ENCODE assay signal across 8 cellular contexts in genomic region chr17:35809855-35810461, GRCh38. TPM values are rescaled to one million over a fixed set of nuclear protein-coding genes. Genes with fewer than 3 reads are reported as not detected.
DNase-seq lines count a peak whose midpoint lies in the region; ATAC-seq and TF ChIP-seq lines count a peak whose summit lies in the region.

No MANE protein-coding gene starts in this region.

- H3K9ac ChIP-seq in stomach smooth muscle (ENCODE audit: low read length in 2 of 2) = peak overlapping the region; percentile 87 to 94

- H3K27me3 Mint-ChIP-seq in activated naive CD8-positive, alpha-beta T cell = no peaks in the 10 kb centered on the region
- H3K27me3 Mint-ChIP-seq in immature natural killer cell (ENCODE audit: low read depth in 3 of 3) = peaks cover 5 to 19% (median 14%) of the 10 kb centered on the region in 3 donors

- H3K36me3 Mint-ChIP-seq in activated naive CD8-positive, alpha-beta T cell = peaks cover 2% of the 10 kb centered on the region
- H3K36me3 Mint-ChIP-seq in immature natural killer cell = no peaks in the 10 kb centered on the region

- no peaks in the 10 kb centered on the region for H3K9me3 Mint-ChIP-seq in activated naive CD8-positive, alpha-beta T cell (ENCODE audit: low read depth)
- H3K9me3 Mint-ChIP-seq in immature natural killer cell = no peaks in the 10 kb centered on the region

- H3K4me1 ChIP-seq in HEK293 (ENCODE audit: control insufficient read depth, insufficient read depth, low read length) (peaks cover 15% of the 10 kb centered on the region), stomach smooth muscle (ENCODE audit: control insufficient read depth, insufficient read depth, low read length) (peaks cover 28% of the 10 kb centered on the region)

- peak overlapping the region; percentile 97 for H3K4me3 Mint-ChIP-seq in activated naive CD8-positive, alpha-beta T cell
- H3K4me3 Mint-ChIP-seq in immature natural killer cell = peak overlapping the region; percentile 96 to 100 (median 97)

- H3K27me3 ChIP-seq in AG04450 (ENCODE audit: control insufficient read depth, insufficient read depth, low read length) = no peaks in the 10 kb centered on the region
- no peaks in the 10 kb centered on the region for H3K27me3 ChIP-seq in stomach smooth muscle (ENCODE audit: control insufficient read depth in 1 of 2, insufficient read depth in 2 of 2, low read length in 2 of 2)

- H3K4me3 ChIP-seq in AG04450 (ENCODE audit: low read depth, low read length) = peak overlapping the region; percentile 99
- H3K4me3 ChIP-seq in HEK293 (ENCODE audit: low read depth, low read length) = peak overlapping the region; percentile 98
- H3K4me3 ChIP-seq in stomach smooth muscle (ENCODE audit: low read length in 2 of 2) = peak overlapping the region; percentile 89 to 95

- peaks cover 27% of the 10 kb centered on the region in 2 experiments for H3K36me3 ChIP-seq in HEK293 (ENCODE audit: control insufficient read depth in 2 of 2, insufficient read depth in 1 of 2, low read length in 2 of 2)
- no peaks in the 10 kb centered on the region for H3K36me3 ChIP-seq in stomach smooth muscle (ENCODE audit: control insufficient read depth in 2 of 2, insufficient read depth in 2 of 2, low read length in 2 of 2)

- peak overlapping the region; percentile 99 for H3K27ac Mint-ChIP-seq in activated naive CD8-positive, alpha-beta T cell
- peak overlapping the region; percentile 93 to 99 (median 99) for H3K27ac Mint-ChIP-seq in immature natural killer cell

- H3K27ac ChIP-seq in AG04450 (ENCODE audit: low read depth, low read length) (peak overlapping the region; percentile 91), HEK293 (ENCODE audit: extremely low read depth, low read depth, low read length) (peak overlapping the region; percentile 96), stomach smooth muscle (ENCODE audit: low read length) (peak overlapping the region; percentile 91)

- CTCF ChIA-PET in AG04450 (lab: Charles Lee) (interaction anchor here (1.0 to 9.6 kb wide), 8 partner anchors 10 to 196 kb away, joined by 3 to 478 read pairs (median 12); partner anchors contain the start of gene C17orf50), HEK293 (lab: Yijun Ruan, JAX) (interaction anchor here (0.7 to 5.8 kb wide), 7 partner anchors 9 to 63 kb away, joined by 3 to 118 read pairs (median 4); no protein-coding TSS in a partner anchor)

- POLR2A ChIA-PET in AG04450 (lab: Yijun Ruan, JAX) = interaction anchor here (0.6 to 1.8 kb wide), 7 partner anchors 9 to 791 kb away, joined by 3 to 13 read pairs (median 4); partner anchors contain the start of gene MRM1
- POLR2A ChIA-PET in HEK293 (lab: Yijun Ruan, JAX) = interaction anchor here (0.7 to 3.2 kb wide), 17 partner anchors 9 to 437 kb away, joined by 3 to 85 read pairs (median 8); partner anchors contain the start of genes MMP28, RDM1 and SLFN11

- no peak for TF ChIP-seq CTCF in AG04450 (IDR thresholded peaks at IDR 0.05; ENCODE audit: low read depth, low read length)
- no peak for TF ChIP-seq CTCF in HEK293 (tag by site-specific recombination; IDR thresholded peaks at IDR 0.05)

- DNase-seq in AG04450 (ENCODE audit: low read depth, low spot score) = no peak
- no peak for DNase-seq in immature natural killer cell
- no peak for DNase-seq in HPDE6-E6E7 (ENCODE audit: extremely low spot score)

- H3K4me1 Mint-ChIP-seq in activated naive CD8-positive, alpha-beta T cell (ENCODE audit: low read depth) = peaks cover 61% of the 10 kb centered on the region
- H3K4me1 Mint-ChIP-seq in immature natural killer cell = peaks cover 51 to 68% of the 10 kb centered on the region in 2 donors

- no peak for ATAC-seq in HG03196 (IDR thresholded peaks at IDR 0.05; ENCODE audit: unreplicated experiment)
- no peak for ATAC-seq in GM18868 (IDR thresholded peaks at IDR 0.05; ENCODE audit: unreplicated experiment)

- H3K9me3 ChIP-seq in AG04450 (ENCODE audit: control insufficient read depth, insufficient read depth, low read length) (no peaks in the 10 kb centered on the region; the same call in 1 of the 2 replicates), HEK293 (ENCODE audit: control insufficient read depth, insufficient read depth, low read depth, low read length) (no peaks in the 10 kb centered on the region), stomach smooth muscle (ENCODE audit: control insufficient read depth in 2 of 2, low read length in 2 of 2) (no peaks in the 10 kb centered on the region)

TF ChIP-seq in HEK293, 187 proteins besides CTCF, POLR2A, EP300 and RAD21:
- TF ChIP-seq KLF10 (tag by site-specific recombination; IDR thresholded peaks at IDR 0.05) (no peak), ZBTB11 (tag by site-specific recombination; conservative IDR thresholded peaks at IDR 0.05; ENCODE audit: low read depth) (0 out of 2 replicates have a peak, but pooled peaks have one; percentile 6), PRDM10 (tag by site-specific recombination; IDR thresholded peaks at IDR 0.05) (peak; percentile 68), SCRT2 (tag by site-specific recombination; IDR thresholded peaks at IDR 0.05) (peak; percentile 97), ZNF174 (tag by site-specific recombination; IDR thresholded peaks at IDR 0.05) (no peak), RBAK (tag by site-specific recombination; IDR thresholded peaks at IDR 0.05) (no peak), SCRT1 (tag by site-specific recombination; IDR thresholded peaks at IDR 0.05; ENCODE audit: borderline replicate concordance) (0 out of 2 replicates have a peak, but pooled peaks have one; percentile 31), GFI1B (tag by site-specific recombination; IDR thresholded peaks at IDR 0.05) (0 out of 2 replicates have a peak, but pooled peaks have one; percentile 1), ZXDB (tag by site-specific recombination; IDR thresholded peaks at IDR 0.05) (no peak)
TF ChIP-seq in HEK293: peak in this region for 5.

RNA-seq across cellular contexts. Expression of gene TAF15, which starts 0.7 kb away (rescaled TPM):
- 51.6 and 66.1 TPM in 2 replicates for polyA plus RNA-seq in AG04450 (2011; rRNA removed)
- polyA minus RNA-seq in AG04450 (2011; rRNA and poly(A)+ RNA removed) = 45.4 and 74.0 TPM in 2 replicates
- polyA plus RNA-seq in immature natural killer cell = 10 to 100 TPM in 2 of 3 donors, 1 to 10 TPM in 1; 9.4 to 35.5 (median 10.3) TPM

RNA-seq across cellular contexts. Expression of gene MMP28, which starts 14.5 kb away (rescaled TPM):
- polyA plus RNA-seq in AG04450 (2011; rRNA removed) (0.15 and 0.17 TPM in 2 replicates), immature natural killer cell (not detected)
- polyA minus RNA-seq in AG04450 (2011; rRNA and poly(A)+ RNA removed) = 0.70 TPM in 1 of 2 replicates, not detected in the other

RNA-seq across cellular contexts. Expression of gene C17orf50, which starts 49.3 kb away (rescaled TPM):
- not detected in 2 replicates for polyA plus RNA-seq in AG04450 (2011; rRNA removed)
- polyA minus RNA-seq in AG04450 (2011; rRNA and poly(A)+ RNA removed) = not detected in 2 replicates
- polyA plus RNA-seq in immature natural killer cell = under 1 TPM in 2 of 3 donors, not detected in 1; 0.28 to 0.34 TPM

RNA-seq across cellular contexts. Expression of gene GAS2L2, which starts 56.9 kb away (rescaled TPM):
- polyA plus RNA-seq in AG04450 (2011; rRNA removed) = not detected in 2 replicates
- polyA minus RNA-seq in AG04450 (2011; rRNA and poly(A)+ RNA removed) = not detected in 2 replicates
- not detected for polyA plus RNA-seq in immature natural killer cell

RNA-seq across cellular contexts. Expression of gene HEATR9, which starts 58.7 kb away (rescaled TPM):
- polyA plus RNA-seq in AG04450 (2011; rRNA removed) (not detected in 2 replicates), immature natural killer cell (under 1 TPM in 2 of 3 donors, not detected in 1; 0.11 to 0.19 TPM)
- not detected in 2 replicates for polyA minus RNA-seq in AG04450 (2011; rRNA and poly(A)+ RNA removed)
